Comparison of ENCODE assay signal across 9 cellular contexts in the genomic region with DNA sequence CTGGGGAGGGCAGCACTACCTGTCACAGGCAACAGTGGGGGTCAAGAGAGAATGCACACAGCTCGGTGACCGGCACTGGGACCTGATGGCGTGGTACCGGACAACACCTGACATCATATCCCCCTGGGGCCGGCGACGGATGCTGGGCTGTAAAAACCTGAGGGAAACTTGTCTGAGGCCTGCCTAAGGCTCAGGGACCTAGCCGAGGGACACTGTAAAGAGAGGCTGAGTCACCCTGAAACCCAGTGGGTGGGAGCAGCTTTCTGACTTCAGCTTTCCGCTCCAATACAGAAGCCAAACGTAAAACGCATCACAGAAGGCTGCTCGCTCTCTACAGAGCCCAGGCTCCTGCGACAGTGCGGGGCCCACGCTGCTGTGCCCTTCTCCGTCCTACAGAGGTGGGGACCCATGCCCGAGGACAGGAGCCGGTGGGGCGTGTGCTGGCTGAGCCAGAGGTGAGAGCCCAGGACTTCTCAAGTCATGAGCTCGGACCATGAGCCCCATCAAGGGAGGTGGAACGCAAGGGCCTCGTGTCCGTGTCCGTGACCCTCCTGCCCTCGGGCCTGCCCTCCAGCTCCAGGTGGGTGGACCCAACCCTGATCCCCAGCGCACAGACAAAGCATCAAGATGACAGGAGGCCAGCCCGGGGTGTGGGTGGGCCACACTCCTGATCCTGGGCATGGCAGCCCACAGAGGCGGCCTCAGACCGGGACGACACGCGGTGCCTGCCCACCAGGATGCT. TPM values are rescaled to one million over a fixed set of nuclear protein-coding genes. Genes with fewer than 3 reads are reported as not detected.
A peak's percentile ranks its signal among the peaks of the same experiment; 100 is the strongest.
DNase-seq lines count a peak whose midpoint lies in the region; ATAC-seq, FAIRE-seq and TF ChIP-seq lines count a peak whose summit lies in the region.
"Had no signal": no experiment of that assay in that cellular context is flagged by ENCODE, and none has a peak within 500 bp of the region (broad histone marks: within the 10 kb centered on the region; RNA-seq: fewer than 3 reads in every experiment).

No MANE protein-coding gene starts in this region.

- no peaks in the 10 kb centered on the region for H3K36me3 Mint-ChIP-seq in immature natural killer cell
- peaks cover 3% of the 10 kb centered on the region for H3K36me3 Mint-ChIP-seq in stimulated activated naive CD8-positive, alpha-beta T cell treated with anti-CD3 and anti-CD28 coated beads, Interleukin-15, Interleukin-2, amounts not matched to agents 100 ng/mL and 50 ng/mL, for 24 hours (ENCODE audit: low read depth)

- no peaks in the 10 kb centered on the region for H3K9me3 Mint-ChIP-seq in immature natural killer cell
- H3K9me3 Mint-ChIP-seq in stimulated activated naive CD8-positive, alpha-beta T cell treated with anti-CD3 and anti-CD28 coated beads, Interleukin-15, Interleukin-2, amounts not matched to agents 100 ng/mL and 50 ng/mL, for 24 hours, result no peaks in the 10 kb centered on the region

- FAIRE-seq in D721Med (lab: Jason Lieb, UNC), result no peak
- FAIRE-seq: colon had no signal

- H3K4me3 Mint-ChIP-seq in immature natural killer cell, result peak overlapping the region in 1 of 5 donors; percentile 47
- H3K4me3 Mint-ChIP-seq in stimulated activated naive CD8-positive, alpha-beta T cell treated with anti-CD3 and anti-CD28 coated beads, Interleukin-15, Interleukin-2, amounts not matched to agents 100 ng/mL and 50 ng/mL, for 24 hours, result peak overlapping the region; percentile 52

- H3K27ac Mint-ChIP-seq in immature natural killer cell, result peak overlapping the region; percentile 21 to 96 (median 75)
- H3K27ac Mint-ChIP-seq in stimulated activated naive CD8-positive, alpha-beta T cell treated with anti-CD3 and anti-CD28 coated beads, Interleukin-15, Interleukin-2, amounts not matched to agents 100 ng/mL and 50 ng/mL, for 24 hours, result peak overlapping the region; percentile 87

- peaks cover 67 to 80% of the 10 kb centered on the region in 2 donors for H3K4me1 Mint-ChIP-seq in immature natural killer cell
- H3K4me1 Mint-ChIP-seq in stimulated activated naive CD8-positive, alpha-beta T cell treated with anti-CD3 and anti-CD28 coated beads, Interleukin-15, Interleukin-2, amounts not matched to agents 100 ng/mL and 50 ng/mL, for 24 hours (ENCODE audit: low read depth), result peaks cover 76% of the 10 kb centered on the region

- DNase-seq in stimulated activated naive CD4-positive, alpha-beta T cell treated with Interleukin-2 at 50 U/mL for 16 hours (lab: John Stamatoyannopoulos, UW), result peak; percentile 80
- DNase-seq in stimulated activated naive CD4-positive, alpha-beta T cell (lab: John Stamatoyannopoulos, UW), result no peak
- peak; percentile 61 for DNase-seq in activated T-cell treated with anti-CD3 and anti-CD28 coated beads for 48 hours (ENCODE audit: low read depth)
- peak in 1 of 3 donors; percentile 52 for DNase-seq in immature natural killer cell
- DNase-seq in D721Med (ENCODE audit: insufficient read length, low spot score), result no peak
- DNase-seq in DMS53 treated with DMSO at 0.1 percent for 48 hours (lab: John Stamatoyannopoulos, UW; ENCODE audit: unreplicated experiment), result no peak

- peak; percentile 71 for ATAC-seq in HG03108 (IDR thresholded peaks at IDR 0.05; ENCODE audit: unreplicated experiment)

- H3K27me3 Mint-ChIP-seq in immature natural killer cell (ENCODE audit: low read depth in 3 of 3), result peaks cover 0 to 12% (median 9%) of the 10 kb centered on the region in 3 donors
- H3K27me3 Mint-ChIP-seq in stimulated activated naive CD8-positive, alpha-beta T cell treated with anti-CD3 and anti-CD28 coated beads, Interleukin-15, Interleukin-2, amounts not matched to agents 100 ng/mL and 50 ng/mL, for 24 hours, result no peaks in the 10 kb centered on the region

- TF ChIP-seq CTCF in D721Med (IDR thresholded peaks at IDR 0.05; ENCODE audit: insufficient read depth, missing control alignments), result no peak

RNA-seq across cellular contexts. Expression of a gene that starts 5.3 kb away (rescaled TPM):
- 10 to 100 TPM; 31.2 to 68.8 (median 31.6) TPM for polyA plus RNA-seq in immature natural killer cell

RNA-seq across cellular contexts. Expression of a gene that starts 47.9 kb away (rescaled TPM):
- not detected for polyA plus RNA-seq in immature natural killer cell

RNA-seq across cellular contexts. Expression of a gene that starts 54.0 kb away (rescaled TPM):
- polyA plus RNA-seq in immature natural killer cell, result not detected

Comparison
In these comparisons a context has a peak if more than half of its experiments do, and no peak if none do; other contexts are left out.
1. DNase-seq: peak in stimulated activated naive CD4-positive, alpha-beta T cell treated with Interleukin-2 at 50 U/mL for 16 hours (single experiment) and activated T-cell treated with anti-CD3 and anti-CD28 coated beads for 48 hours (single experiment); none in stimulated activated naive CD4-positive, alpha-beta T cell (0 of 6), D721Med (single experiment) and DMS53 treated with DMSO at 0.1 percent for 48 hours (single experiment).